In genomic region chr3:161213644-161214043, GRCh38 we compare ENCODE assay signal across 27 cellular contexts.
"Had no signal": no experiment of that assay in that cellular context is flagged by ENCODE, and none has a peak within 500 bp of the region (broad histone marks: within the 10 kb centered on the region; RNA-seq: fewer than 3 reads in every experiment).

No MANE protein-coding gene starts in this region.

- H3K27ac Mint-ChIP-seq: immature natural killer cell; naive thymus-derived CD4-positive, alpha-beta T cell; natural killer cell treated with Interleukin-12 subunit alpha and Interleukin-12 subunit beta and Interleukin-15 and Interleukin-18, amount 100 ng/mL, for 72 hours; stimulated activated naive B cell treated with anti-CD40 and anti-IgM and Interleukin-4, amounts not matched to agents 10 μg/mL and 1 μg/mL and 100 μg/mL, for 72 hours had no signal

- H3K9me3 ChIP-seq: left ventricle myocardium inferior, mucosa of descending colon, pancreas, prostate gland, stomach, testis, thyroid gland, transverse colon, upper lobe of left lung, vagina had no signal

- H3K9me3 Mint-ChIP-seq: immature natural killer cell; naive thymus-derived CD4-positive, alpha-beta T cell; natural killer cell treated with Interleukin-12 subunit alpha and Interleukin-12 subunit beta and Interleukin-15 and Interleukin-18, amount 100 ng/mL, for 72 hours; stimulated activated naive B cell treated with anti-CD40 and anti-IgM and Interleukin-4, amounts not matched to agents 10 μg/mL and 1 μg/mL and 100 μg/mL, for 72 hours had no signal

- H3K79me2 ChIP-seq: hepatocyte had no signal

- H3K27ac ChIP-seq: hepatocyte, left ventricle myocardium inferior, pancreas, prostate gland, skin epidermis, stomach, testis, thyroid gland, transverse colon, upper lobe of left lung, vagina had no signal

- ATAC-seq: mucosa of descending colon; naive thymus-derived CD4-positive, alpha-beta T cell; natural killer cell treated with Interleukin-12 subunit alpha and Interleukin-12 subunit beta and Interleukin-15 and Interleukin-18, amount 100 ng/mL, for 72 hours; pancreas; right cardiac atrium; sciatic nerve; stimulated activated naive B cell treated with anti-CD40 and anti-IgM and Interleukin-4, amounts not matched to agents 10 μg/mL and 1 μg/mL and 100 μg/mL, for 72 hours; stimulated activated naive CD8-positive, alpha-beta T cell treated with anti-CD3 and anti-CD28 coated beads, Interleukin-15, Interleukin-2, amounts not matched to agents 100 U/mL and 50 U/mL, for 24 hours had no signal

- DNase-seq: immature natural killer cell; kidney; left ventricle myocardium inferior; mucosa of descending colon; naive thymus-derived CD4-positive, alpha-beta T cell; pancreas; posterior cingulate gyrus; retina; right cardiac atrium; stimulated activated CD4-positive, alpha-beta T cell treated with anti-CD3 and anti-CD28 coated beads, Interleukin-12 subunit alpha, Interleukin-12 subunit beta, amount 100 ng/mL, for 4 hours; stimulated activated CD4-positive, alpha-beta T cell treated with anti-CD3 and anti-CD28 coated beads, Interleukin-15, amount 100 ng/mL, for 24 hours; stimulated activated CD4-positive, alpha-beta T cell treated with anti-CD3 and anti-CD28 coated beads, Interleukin-2, amount 100 ng/mL, for 24 hours; stimulated activated CD4-positive, alpha-beta T cell treated with anti-CD3 and anti-CD28 coated beads, Interleukin-4, amount 100 ng/mL, for 1 hour; stimulated activated naive B cell treated with anti-CD40 and anti-IgM and Interleukin-4, amounts not matched to agents 10 μg/mL and 1 μg/mL and 100 μg/mL, for 72 hours; stimulated activated naive CD8-positive, alpha-beta T cell treated with anti-CD3 and anti-CD28 coated beads, Interleukin-15, Interleukin-2, amounts not matched to agents 100 U/mL and 50 U/mL, for 24 hours; stomach; testis; thyroid gland; transverse colon; upper lobe of left lung had no signal

- H3K4me2 ChIP-seq: hepatocyte had no signal

- H3K4me1 ChIP-seq: left ventricle myocardium inferior, pancreas, prostate gland, stomach, testis, transverse colon, upper lobe of left lung, vagina had no signal

- H3K4me1 Mint-ChIP-seq: immature natural killer cell; naive thymus-derived CD4-positive, alpha-beta T cell; stimulated activated naive B cell treated with anti-CD40 and anti-IgM and Interleukin-4, amounts not matched to agents 10 μg/mL and 1 μg/mL and 100 μg/mL, for 72 hours had no signal

- H3K36me3 ChIP-seq: left ventricle myocardium inferior, pancreas, prostate gland, stomach, thyroid gland, transverse colon, upper lobe of left lung, vagina had no signal

- H2AFZ ChIP-seq: hepatocyte had no signal

- H3K4me3 ChIP-seq: hepatocyte, left ventricle myocardium inferior, lung, mucosa of descending colon, pancreas, prostate gland, skin epidermis, stomach, testis, thyroid gland, transverse colon, upper lobe of left lung, vagina had no signal

- H3K4me3 Mint-ChIP-seq: immature natural killer cell; naive thymus-derived CD4-positive, alpha-beta T cell; natural killer cell treated with Interleukin-12 subunit alpha and Interleukin-12 subunit beta and Interleukin-15 and Interleukin-18, amount 100 ng/mL, for 72 hours; stimulated activated naive B cell treated with anti-CD40 and anti-IgM and Interleukin-4, amounts not matched to agents 10 μg/mL and 1 μg/mL and 100 μg/mL, for 72 hours had no signal

- H3K27me3 ChIP-seq: hepatocyte, stomach, testis, thyroid gland, transverse colon, upper lobe of left lung, vagina had no signal

- H3K36me3 Mint-ChIP-seq: immature natural killer cell; naive thymus-derived CD4-positive, alpha-beta T cell; natural killer cell treated with Interleukin-12 subunit alpha and Interleukin-12 subunit beta and Interleukin-15 and Interleukin-18, amount 100 ng/mL, for 72 hours; stimulated activated naive B cell treated with anti-CD40 and anti-IgM and Interleukin-4, amounts not matched to agents 10 μg/mL and 1 μg/mL and 100 μg/mL, for 72 hours had no signal
